8 cellular contexts compared by ENCODE assay signal in genomic region chrX:15301924-15302323, GRCh38. TPM values are rescaled to one million over a fixed set of nuclear protein-coding genes. Genes with fewer than 3 reads are reported as not detected.
DNase-seq lines count a peak whose midpoint lies in the region; ATAC-seq and TF ChIP-seq lines count a peak whose summit lies in the region.

No MANE protein-coding gene starts in this region.

- H3K4me3 Mint-ChIP-seq in activated naive CD4-positive, alpha-beta T cell treated with anti-CD3 and anti-CD28 coated beads, Interleukin-2, amount 10 ng/mL, durations not matched to agents 7 days and 5 days: no peak overlapping the region
- no peak overlapping the region for H3K4me3 Mint-ChIP-seq in neural progenitor cell

- H3K27ac Mint-ChIP-seq in activated naive CD4-positive, alpha-beta T cell treated with anti-CD3 and anti-CD28 coated beads, Interleukin-2, amount 10 ng/mL, durations not matched to agents 7 days and 5 days: no peak overlapping the region
- H3K27ac Mint-ChIP-seq in neural progenitor cell: no peak overlapping the region

- H3K9me3 ChIP-seq in lower lobe of right lung (no peaks in the 10 kb centered on the region), neural progenitor cell (ENCODE audit: low read depth) (no peaks in the 10 kb centered on the region)

- no peaks in the 10 kb centered on the region for H3K36me3 Mint-ChIP-seq in activated naive CD4-positive, alpha-beta T cell treated with anti-CD3 and anti-CD28 coated beads, Interleukin-2, amount 10 ng/mL, durations not matched to agents 7 days and 5 days
- no peaks in the 10 kb centered on the region for H3K36me3 Mint-ChIP-seq in neural progenitor cell

- H3K4me2 ChIP-seq in neural progenitor cell: no peak overlapping the region

- H3K27me3 ChIP-seq in lower lobe of right lung (ENCODE audit: low read depth) (no peaks in the 10 kb centered on the region), neural progenitor cell (no peaks in the 10 kb centered on the region)

- H3K4me1 ChIP-seq in lower lobe of right lung (peaks cover 19% of the 10 kb centered on the region), neural progenitor cell (no peaks in the 10 kb centered on the region)

- TF ChIP-seq CTCF in lower lobe of right lung (IDR thresholded peaks at IDR 0.05) (no peak), neural progenitor cell (IDR thresholded peaks at IDR 0.05) (no peak)

- ATAC-seq in HG03378 (IDR thresholded peaks at IDR 0.05; ENCODE audit: unreplicated experiment) (peak; percentile 67), lower lobe of right lung (peak; percentile 90 to 94), GM21528 (IDR thresholded peaks at IDR 0.05; ENCODE audit: low FRiP score, unreplicated experiment) (no peak), GM19467 (IDR thresholded peaks at IDR 0.05; ENCODE audit: unreplicated experiment) (no peak)

- no peaks in the 10 kb centered on the region for H3K9me3 Mint-ChIP-seq in activated naive CD4-positive, alpha-beta T cell treated with anti-CD3 and anti-CD28 coated beads, Interleukin-2, amount 10 ng/mL, durations not matched to agents 7 days and 5 days
- H3K9me3 Mint-ChIP-seq in neural progenitor cell: no peaks in the 10 kb centered on the region

- CTCF ChIA-PET in activated naive CD4-positive, alpha-beta T cell treated with anti-CD3 and anti-CD28 coated beads, Interleukin-2, amount 10 ng/mL, durations not matched to agents 7 days and 5 days (lab: Charles Lee): interaction anchor here (1.5 kb wide), 1 partner anchor 48 kb away, joined by 5 read pairs; no protein-coding TSS in a partner anchor

- H3K4me1 Mint-ChIP-seq in activated naive CD4-positive, alpha-beta T cell treated with anti-CD3 and anti-CD28 coated beads, Interleukin-2, amount 10 ng/mL, durations not matched to agents 7 days and 5 days: peaks cover 4% of the 10 kb centered on the region
- no peaks in the 10 kb centered on the region for H3K4me1 Mint-ChIP-seq in neural progenitor cell

- H4K20me1 ChIP-seq in neural progenitor cell (ENCODE audit: low read depth): no peaks in the 10 kb centered on the region

- H2AFZ ChIP-seq in neural progenitor cell (replicated peaks): no peak overlapping the region

- peak overlapping the region; percentile 31 for H3K27ac ChIP-seq in lower lobe of right lung
- no peak overlapping the region for H3K27ac ChIP-seq in neural progenitor cell

- H3K27me3 Mint-ChIP-seq in activated naive CD4-positive, alpha-beta T cell treated with anti-CD3 and anti-CD28 coated beads, Interleukin-2, amount 10 ng/mL, durations not matched to agents 7 days and 5 days: peaks cover 6% of the 10 kb centered on the region
- peaks cover 3% of the 10 kb centered on the region for H3K27me3 Mint-ChIP-seq in neural progenitor cell (ENCODE audit: insufficient read depth, low read depth)

- H3F3A ChIP-seq in neural progenitor cell (ENCODE audit: low read depth): no peaks in the 10 kb centered on the region

- H3K36me3 ChIP-seq in lower lobe of right lung (no peaks in the 10 kb centered on the region), neural progenitor cell (no peaks in the 10 kb centered on the region)

- H3K9ac ChIP-seq in neural progenitor cell: no peak overlapping the region

- intact Hi-C loops in lower lobe of right lung (cut with DNase I): no loop called here

- DNase-seq in COLO668 (lab: John Stamatoyannopoulos, UW; ENCODE audit: unreplicated experiment) (peak; percentile 13), lower lobe of right lung (peak; percentile 74), globus pallidus (ENCODE audit: low spot score) (no peak), neural progenitor cell (ENCODE audit: low spot score) (no peak)
- peak; percentile 22 for DNase-seq in activated naive CD4-positive, alpha-beta T cell treated with anti-CD3 and anti-CD28 coated beads, Interleukin-2, amount 10 ng/mL, durations not matched to agents 7 days and 5 days

- H3K79me2 ChIP-seq in neural progenitor cell (ENCODE audit: low read depth): no peaks in the 10 kb centered on the region

- H3K4me3 ChIP-seq in lower lobe of right lung: no peak overlapping the region
- H3K4me3 ChIP-seq in neural progenitor cell: no peak overlapping the region

RNA-seq across cellular contexts. Expression of gene ASB11, which starts 13.5 kb away (rescaled TPM):
- not detected for total RNA-seq in lower lobe of right lung
- total RNA-seq in neural progenitor cell (ENCODE audit: low replicate concordance): not detected in 2 replicates

RNA-seq across cellular contexts. Expression of gene ASB9, which starts 32.0 kb away (rescaled TPM):
- total RNA-seq in lower lobe of right lung (6.0 TPM), neural progenitor cell (ENCODE audit: low replicate concordance) (0.77 and 1.1 TPM in 2 replicates)

RNA-seq across cellular contexts. Expression of gene PIGA, which starts 33.4 kb away (rescaled TPM):
- 27.1 TPM for total RNA-seq in lower lobe of right lung
- total RNA-seq in neural progenitor cell (ENCODE audit: low replicate concordance): 17.2 and 23.9 TPM in 2 replicates

Comparison
In these comparisons a context has a peak if more than half of its experiments do, and no peak if none do; other contexts are left out.
1. DNase-seq: peak in COLO668 (single experiment), activated naive CD4-positive, alpha-beta T cell treated with anti-CD3 and anti-CD28 coated beads, Interleukin-2, amount 10 ng/mL, durations not matched to agents 7 days and 5 days (single experiment) and lower lobe of right lung (single experiment); none in globus pallidus (single experiment) and neural progenitor cell (single experiment).
2. ATAC-seq: peak in HG03378 (single experiment) and lower lobe of right lung (2 of 2); none in GM21528 (single experiment) and GM19467 (single experiment).